10 cellular contexts compared by ENCODE assay signal in the genomic region with DNA sequence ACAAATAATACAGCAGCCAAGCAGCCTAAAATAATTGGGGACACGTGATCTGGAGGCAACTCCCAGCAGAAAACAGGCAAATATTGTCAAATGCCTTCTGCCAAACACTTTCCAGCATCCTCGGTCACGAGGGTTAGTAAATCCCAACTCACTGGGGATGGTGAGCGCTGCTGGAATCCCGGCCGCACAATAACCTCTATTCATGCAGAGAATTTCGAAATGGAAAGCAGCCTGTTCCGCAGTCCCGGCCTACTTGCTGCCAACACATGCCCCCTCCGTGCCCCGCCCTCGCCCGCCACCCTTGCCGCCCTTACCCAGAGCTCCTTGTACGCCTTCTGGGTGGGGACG.
DNase-seq lines count a peak whose midpoint lies in the region; ATAC-seq, FAIRE-seq and TF ChIP-seq lines count a peak whose summit lies in the region.
"Had no signal": no experiment of that assay in that cellular context is flagged by ENCODE, and none has a peak within 500 bp of the region (broad histone marks: within the 10 kb centered on the region; RNA-seq: fewer than 3 reads in every experiment).

No MANE protein-coding gene starts in this region.

- no peak for TF ChIP-seq CTCF in astrocyte (IDR thresholded peaks at IDR 0.05; ENCODE audit: insufficient read depth, low read depth, low read length)
- no peak for TF ChIP-seq CTCF in D721Med (IDR thresholded peaks at IDR 0.05; ENCODE audit: insufficient read depth, missing control alignments)

- FAIRE-seq in astrocyte (lab: Jason Lieb, UNC) (no peak), D721Med (lab: Jason Lieb, UNC) (no peak)

- no peaks in the 10 kb centered on the region for H3K36me3 ChIP-seq in astrocyte (ENCODE audit: insufficient read depth, low read length)

- H3K79me2 ChIP-seq in astrocyte (ENCODE audit: insufficient read depth, low read length), result no peaks in the 10 kb centered on the region

- H3K9me3 ChIP-seq in astrocyte (ENCODE audit: insufficient read depth, low read depth, low read length), result no peaks in the 10 kb centered on the region

- no peak overlapping the region for H3K4me3 ChIP-seq in astrocyte (ENCODE audit: insufficient read depth, low read depth, low read length)

- H3K4me1 Mint-ChIP-seq in astrocyte (ENCODE audit: low read depth, unreplicated experiment), result no peaks in the 10 kb centered on the region
- H3K4me1 Mint-ChIP-seq in activated naive CD8-positive, alpha-beta T cell treated with anti-CD3 and anti-CD28 coated beads, Interleukin-2, amount 50 U/mL, for 24 hours, result no peaks in the 10 kb centered on the region
- H3K4me1 Mint-ChIP-seq: naive B cell had no signal

- no peaks in the 10 kb centered on the region for H4K20me1 ChIP-seq in astrocyte (ENCODE audit: insufficient read depth, low read length)

- no peak for ATAC-seq in HG03139 (IDR thresholded peaks at IDR 0.05; ENCODE audit: unreplicated experiment)
- ATAC-seq in activated naive CD8-positive, alpha-beta T cell treated with anti-CD3 and anti-CD28 coated beads, Interleukin-2, amount 50 U/mL, for 24 hours, result no peak

- no peaks in the 10 kb centered on the region for H3K9me3 Mint-ChIP-seq in astrocyte (ENCODE audit: unreplicated experiment)
- H3K9me3 Mint-ChIP-seq in activated naive CD8-positive, alpha-beta T cell treated with anti-CD3 and anti-CD28 coated beads, Interleukin-2, amount 50 U/mL, for 24 hours, result no peaks in the 10 kb centered on the region

- peaks cover 2% of the 10 kb centered on the region for H3K36me3 Mint-ChIP-seq in astrocyte (ENCODE audit: low read depth, unreplicated experiment)
- H3K36me3 Mint-ChIP-seq in activated naive CD8-positive, alpha-beta T cell treated with anti-CD3 and anti-CD28 coated beads, Interleukin-2, amount 50 U/mL, for 24 hours (ENCODE audit: low read depth), result no peaks in the 10 kb centered on the region
- H3K36me3 Mint-ChIP-seq: naive B cell had no signal

- H3K27me3 Mint-ChIP-seq in astrocyte (ENCODE audit: low read depth, unreplicated experiment), result peaks cover 9% of the 10 kb centered on the region
- no peaks in the 10 kb centered on the region for H3K27me3 Mint-ChIP-seq in activated naive CD8-positive, alpha-beta T cell treated with anti-CD3 and anti-CD28 coated beads, Interleukin-2, amount 50 U/mL, for 24 hours

- H3K27ac Mint-ChIP-seq in astrocyte (ENCODE audit: unreplicated experiment), result no peak overlapping the region
- H3K27ac Mint-ChIP-seq in activated naive CD8-positive, alpha-beta T cell treated with anti-CD3 and anti-CD28 coated beads, Interleukin-2, amount 50 U/mL, for 24 hours, result no peak overlapping the region
- H3K27ac Mint-ChIP-seq: naive B cell had no signal

- H3K9ac ChIP-seq in astrocyte (ENCODE audit: low read length), result no peak overlapping the region

- H3K4me3 Mint-ChIP-seq in astrocyte (ENCODE audit: unreplicated experiment), result no peak overlapping the region
- H3K4me3 Mint-ChIP-seq in activated naive CD8-positive, alpha-beta T cell treated with anti-CD3 and anti-CD28 coated beads, Interleukin-2, amount 50 U/mL, for 24 hours, result no peak overlapping the region
- H3K4me3 Mint-ChIP-seq: naive B cell had no signal

- peaks cover 4% of the 10 kb centered on the region for H3K4me1 ChIP-seq in astrocyte (ENCODE audit: insufficient read depth, low read length)

- H2AFZ ChIP-seq in astrocyte (ENCODE audit: low read depth, low read length), result peak overlapping the region; percentile 56

- H3K27me3 ChIP-seq in astrocyte (ENCODE audit: insufficient read depth, low read length), result peaks cover 3% of the 10 kb centered on the region

- peak overlapping the region; percentile 78 for H3K4me2 ChIP-seq in astrocyte (ENCODE audit: low read length)

- DNase-seq in NCI-H1105 treated with DMSO at 0.1 percent for 48 hours (lab: John Stamatoyannopoulos, UW) (peak; percentile 52), astrocyte (ENCODE audit: low read depth) (peak; percentile 18), inferior parietal cortex (ENCODE audit: extremely low spot score) (peak; percentile 83), substantia nigra (lab: John Stamatoyannopoulos, UW) (peak; percentile 12 to 92 (median 79)), D721Med (ENCODE audit: insufficient read length, low spot score) (no peak), NCI-H82 treated with DMSO at 0.1 percent for 48 hours (lab: John Stamatoyannopoulos, UW; ENCODE audit: unreplicated experiment) (no peak)
- DNase-seq in activated naive CD8-positive, alpha-beta T cell treated with anti-CD3 and anti-CD28 coated beads, Interleukin-2, amount 50 U/mL, for 24 hours, result no peak
- DNase-seq: activated CD8-positive, alpha-beta memory T cell treated with anti-CD3 and anti-CD28 coated beads, Interleukin-2, amount 50 U/mL, for 48 hours; naive B cell had no signal

- H3K27ac ChIP-seq in astrocyte (ENCODE audit: low read depth, low read length) (no peak overlapping the region), substantia nigra (ENCODE audit: low read depth, low read length, poor library complexity, severe bottlenecking) (peak overlapping the region; percentile 87)

Comparison
In these comparisons a context has a peak if more than half of its experiments do, and no peak if none do; other contexts are left out.
1. DNase-seq: peak in NCI-H1105 treated with DMSO at 0.1 percent for 48 hours (single experiment), astrocyte (single experiment), inferior parietal cortex (single experiment) and substantia nigra (49 of 49); none in D721Med (single experiment), activated naive CD8-positive, alpha-beta T cell treated with anti-CD3 and anti-CD28 coated beads, Interleukin-2, amount 50 U/mL, for 24 hours (single experiment) and NCI-H82 treated with DMSO at 0.1 percent for 48 hours (single experiment).